In genomic region chr6:157755032-157755751, GRCh38 we compare ENCODE assay signal across 15 cellular contexts.
DNase-seq lines count a peak whose midpoint lies in the region; ATAC-seq, FAIRE-seq and TF ChIP-seq lines count a peak whose summit lies in the region.
"Had no signal": no experiment of that assay in that cellular context is flagged by ENCODE, and none has a peak within 500 bp of the region (broad histone marks: within the 10 kb centered on the region; RNA-seq: fewer than 3 reads in every experiment).

No MANE protein-coding gene starts in this region.

- H3K36me3 ChIP-seq in H1 (ENCODE audit: control insufficient read depth in 2 of 4, insufficient read depth in 4 of 4, low read length in 3 of 4) = no peaks in the 10 kb centered on the region
- H3K36me3 ChIP-seq: upper lobe of right lung, WERI-Rb-1 had no signal

- no peak overlapping the region; the same call in 1 of the 2 replicates for H2BK5ac ChIP-seq in H1 (ENCODE audit: low read depth, low read length)

- TF ChIP-seq CTCF in H1 (IDR thresholded peaks at IDR 0.05; ENCODE audit: control extremely low read depth in 1 of 3, insufficient read depth in 1 of 3, low read depth in 1 of 3, low read length in 3 of 3) (no peak), GM13977 (IDR thresholded peaks at IDR 0.05; ENCODE audit: extremely low read depth, insufficient read depth, missing control alignments) (no peak), CD14-positive monocyte (IDR thresholded peaks at IDR 0.05) (no peak)

- peaks cover 8% of the 10 kb centered on the region for H3K36me3 Mint-ChIP-seq in activated CD4-positive, alpha-beta T cell treated with anti-CD3 and anti-CD28 coated beads for 36 hours (ENCODE audit: low read depth)
- H3K36me3 Mint-ChIP-seq in stimulated activated memory B cell treated with anti-CD40 and anti-IgM and Interleukin-4, amounts not matched to agents 10 μg/mL and 1 μg/mL and 100 μg/mL, for 72 hours = no peaks in the 10 kb centered on the region
- peaks cover 2 to 7% of the 10 kb centered on the region in 2 donors for H3K36me3 Mint-ChIP-seq in CD14-positive monocyte

- H4K5ac ChIP-seq in H1 (ENCODE audit: insufficient read length, low read depth, low read length) = no peak overlapping the region

- peaks cover 15% of the 10 kb centered on the region for H3K9me3 Mint-ChIP-seq in activated CD4-positive, alpha-beta T cell treated with anti-CD3 and anti-CD28 coated beads for 36 hours (ENCODE audit: low read depth)
- H3K9me3 Mint-ChIP-seq in stimulated activated memory B cell treated with anti-CD40 and anti-IgM and Interleukin-4, amounts not matched to agents 10 μg/mL and 1 μg/mL and 100 μg/mL, for 72 hours = peaks cover 9% of the 10 kb centered on the region
- peaks cover 16 to 41% (median 30%) of the 10 kb centered on the region in 7 donors for H3K9me3 Mint-ChIP-seq in CD14-positive monocyte

- peak overlapping the region; percentile 89; the same call in 1 of the 2 replicates for H2BK12ac ChIP-seq in H1 (ENCODE audit: low read depth, low read length)

- no peak overlapping the region for H3K14ac ChIP-seq in H1 (ENCODE audit: insufficient read length)

- no peak overlapping the region for H3K4me2 ChIP-seq in H1 (ENCODE audit: insufficient read depth in 1 of 2, low read depth in 2 of 2, low read length in 2 of 2)

- H2AK5ac ChIP-seq in H1 (ENCODE audit: low read depth, low read length) = 0 out of 2 replicates have a peak overlapping the region, but pooled peaks have one; percentile 39

- no peak for TF ChIP-seq POLR2A in H1 (IDR thresholded peaks at IDR 0.05; ENCODE audit: control extremely low read depth in 1 of 2, low read depth in 2 of 2, low read length in 2 of 2)

- H3K27me3 ChIP-seq in H1 (replicated peaks in 1 of 4; ENCODE audit: control insufficient read depth in 3 of 4, extremely low read depth in 1 of 4, insufficient read depth in 3 of 4, low read length in 3 of 4) = no peaks in the 10 kb centered on the region

- no peak for TF ChIP-seq RAD21 in H1 (IDR thresholded peaks at IDR 0.05 in 1 of 2, conservative IDR thresholded peaks at IDR 0.05 in 1 of 2; ENCODE audit: low read depth in 2 of 2, low read length in 2 of 2)

- peaks cover 0 to 3% of the 10 kb centered on the region in 2 experiments; a peak in 1 of 4 replicates for H3K9me3 ChIP-seq in H1 (ENCODE audit: insufficient read depth in 2 of 2, low read depth in 1 of 2, low read length in 1 of 2)
- H3K9me3 ChIP-seq: upper lobe of right lung had no signal

- WGBS in H1 (ENCODE audit: extremely low coverage in 1 of 2, insufficient coverage in 1 of 2, insufficient read length in 1 of 2, insufficient replicate concordance in 2 of 2, low coverage in 1 of 2, low lambda C conversion rate in 2 of 2, missing lambda C conversion rate in 1 of 2), 2 experiments = 70% methylated on average over 12 of the region's 12 CpGs; no CpG with 5 or more reads in 1 of the 2 experiments

- no peak overlapping the region for H2BK15ac ChIP-seq in H1 (ENCODE audit: low read length)

- no peak overlapping the region for H3K27ac ChIP-seq in H1 (ENCODE audit: low read depth, low read length)
- H3K27ac ChIP-seq: upper lobe of right lung, WERI-Rb-1 had no signal

- no peak overlapping the region for H4K8ac ChIP-seq in H1 (ENCODE audit: extremely low read depth, insufficient read depth, low read length)

- ATAC-seq in activated CD4-positive, alpha-beta T cell treated with anti-CD3 and anti-CD28 coated beads for 36 hours = peak; percentile 31
- ATAC-seq in stimulated activated memory B cell treated with anti-CD40 and anti-IgM and Interleukin-4, amounts not matched to agents 10 μg/mL and 1 μg/mL and 100 μg/mL, for 72 hours = no peak
- ATAC-seq: left ventricle myocardium superior, upper lobe of right lung had no signal

- no peak overlapping the region for H2BK120ac ChIP-seq in H1 (replicated peaks; ENCODE audit: low read depth, low read length)

- DNase-seq in activated CD4-positive, alpha-beta T cell treated with anti-CD3 and anti-CD28 coated beads for 36 hours = no peak
- DNase-seq in activated CD4-positive, alpha-beta T cell treated with anti-CD3 and anti-CD28 coated beads, Interleukin-2, amount 50 U/mL, for 4 hours = no peak
- peak; percentile 71 for DNase-seq in RPMI7951 (ENCODE audit: low read depth)
- no peak for DNase-seq in H1 (ENCODE audit: low read depth in 1 of 2, low spot score in 2 of 2)
- DNase-seq in GM13977 (ENCODE audit: low spot score) = no peak
- DNase-seq in NCI-H526 (lab: John Stamatoyannopoulos, UW) = no peak
- DNase-seq in CD14-positive monocyte (ENCODE audit: low spot score) = no peak
- DNase-seq: GF-D8, KG1, left ventricle myocardium superior, NCI-H510A, upper lobe of right lung, WERI-Rb-1 had no signal

- peaks cover 0 to 5% (median 5%) of the 10 kb centered on the region in 4 experiments; a peak in 4 of 7 replicates for H3K4me1 ChIP-seq in H1 (replicated peaks in 1 of 4; ENCODE audit: control insufficient read depth in 3 of 4, insufficient read depth in 4 of 4, low read length in 3 of 4)

- H3K27ac Mint-ChIP-seq in activated CD4-positive, alpha-beta T cell treated with anti-CD3 and anti-CD28 coated beads for 36 hours = peak overlapping the region; percentile 87
- H3K27ac Mint-ChIP-seq in stimulated activated memory B cell treated with anti-CD40 and anti-IgM and Interleukin-4, amounts not matched to agents 10 μg/mL and 1 μg/mL and 100 μg/mL, for 72 hours = peak overlapping the region; percentile 90
- H3K27ac Mint-ChIP-seq in CD14-positive monocyte = no peak overlapping the region

- TF ChIP-seq EP300 in H1 (IDR thresholded peaks at IDR 0.05; ENCODE audit: borderline replicate concordance in 1 of 2, low read depth in 2 of 2, low read length in 2 of 2) = no peak

- H3K56ac ChIP-seq in H1 (replicated peaks; ENCODE audit: insufficient read length, low read depth, low read length) = no peak overlapping the region

- in situ Hi-C loops in GM13977 (cut with MboI; ENCODE audit: low pct_unique_long_range_greater_than_20kb, low sequenced_read_pairs, unreplicated experiment) = loop anchor here (10.0 kb wide), 1 partner anchor 120 kb away; no protein-coding TSS in a partner anchor

- peaks cover 93% of the 10 kb centered on the region for H3K4me1 Mint-ChIP-seq in activated CD4-positive, alpha-beta T cell treated with anti-CD3 and anti-CD28 coated beads for 36 hours
- peaks cover 83% of the 10 kb centered on the region for H3K4me1 Mint-ChIP-seq in stimulated activated memory B cell treated with anti-CD40 and anti-IgM and Interleukin-4, amounts not matched to agents 10 μg/mL and 1 μg/mL and 100 μg/mL, for 72 hours
- H3K4me1 Mint-ChIP-seq in CD14-positive monocyte = peaks cover 27% of the 10 kb centered on the region

- peak overlapping the region; percentile 28 for H3K4me3 Mint-ChIP-seq in activated CD4-positive, alpha-beta T cell treated with anti-CD3 and anti-CD28 coated beads for 36 hours
- no peak overlapping the region for H3K4me3 Mint-ChIP-seq in stimulated activated memory B cell treated with anti-CD40 and anti-IgM and Interleukin-4, amounts not matched to agents 10 μg/mL and 1 μg/mL and 100 μg/mL, for 72 hours
- H3K4me3 Mint-ChIP-seq in CD14-positive monocyte = no peak overlapping the region

- no peaks in the 10 kb centered on the region for H3K23me2 ChIP-seq in H1 (ENCODE audit: low read depth, low read length)

- H3K79me1 ChIP-seq in H1 (ENCODE audit: low read depth, low read length) = no peaks in the 10 kb centered on the region

- no peak overlapping the region for H3K9ac ChIP-seq in H1 (replicated peaks in 1 of 4; ENCODE audit: extremely low read depth in 1 of 4, low read depth in 3 of 4, low read length in 3 of 4)

- intact Hi-C loops in activated CD4-positive, alpha-beta T cell treated with anti-CD3 and anti-CD28 coated beads for 36 hours (cut with DNase I, micrococcal nuclease) = loop anchor here (1.0 to 5.0 kb wide), 2 partner anchors 9 to 227 kb away; partner anchors contain the start of gene SYNJ2 (in 2 of the 2)
- intact Hi-C loops in CD14-positive monocyte (cut with micrococcal nuclease) = loop anchor here (5.0 kb wide), 2 partner anchors 42 to 67 kb away; partner anchors contain the start of gene SNX9 (in 1 of the 2)

- POLR2A ChIA-PET in activated CD4-positive, alpha-beta T cell treated with anti-CD3 and anti-CD28 coated beads for 36 hours (lab: Charles Lee) = interaction anchor here (0.6 to 2.2 kb wide), 8 partner anchors 9 to 296 kb away, joined by 3 to 25 read pairs (median 5); no protein-coding TSS in a partner anchor
- POLR2A ChIA-PET in H1 (lab: Charles Lee; ENCODE audit: partially characterized antibody) = no interaction called here

- H3K4ac ChIP-seq in H1 (replicated peaks; ENCODE audit: insufficient read length, low read depth, low read length) = no peak overlapping the region

- peaks cover 3% of the 10 kb centered on the region for H3K27me3 Mint-ChIP-seq in activated CD4-positive, alpha-beta T cell treated with anti-CD3 and anti-CD28 coated beads for 36 hours
- peaks cover 10% of the 10 kb centered on the region for H3K27me3 Mint-ChIP-seq in stimulated activated memory B cell treated with anti-CD40 and anti-IgM and Interleukin-4, amounts not matched to agents 10 μg/mL and 1 μg/mL and 100 μg/mL, for 72 hours
- peaks cover 10 to 17% (median 12%) of the 10 kb centered on the region in 3 donors for H3K27me3 Mint-ChIP-seq in CD14-positive monocyte (ENCODE audit: low read depth in 3 of 3)

- no peaks in the 10 kb centered on the region for H3K79me2 ChIP-seq in H1 (ENCODE audit: control insufficient read depth in 1 of 2, insufficient read depth in 2 of 2, low read length in 2 of 2)

- H4K91ac ChIP-seq in H1 (replicated peaks; ENCODE audit: insufficient read length, low read length) = no peak overlapping the region

- no peak for FAIRE-seq in H1 (lab: Jason Lieb, UNC)
- FAIRE-seq: astrocyte had no signal

- no peak overlapping the region for H2AFZ ChIP-seq in H1 (ENCODE audit: low read length)

- H3K23ac ChIP-seq in H1 (ENCODE audit: insufficient read length) = no peak overlapping the region

- H2BK20ac ChIP-seq in H1 (ENCODE audit: low read length) = 0 out of 2 replicates have a peak overlapping the region, but pooled peaks have one; percentile 84

- no peak overlapping the region for H3K18ac ChIP-seq in H1 (ENCODE audit: extremely low read depth, low read length)

- CTCF ChIA-PET in activated CD4-positive, alpha-beta T cell treated with anti-CD3 and anti-CD28 coated beads for 36 hours (lab: Charles Lee) = interaction anchor here (0.8 to 5.6 kb wide), 20 partner anchors 10 to 292 kb away, joined by 3 to 46 read pairs (median 8); no protein-coding TSS in a partner anchor
- CTCF ChIA-PET in H1 (lab: Charles Lee; ENCODE audit: partially characterized antibody) = interaction anchor here (0.9 to 6.5 kb wide), 16 partner anchors 26 to 315 kb away, joined by 3 to 54 read pairs (median 7); no protein-coding TSS in a partner anchor

- H4K20me1 ChIP-seq in H1 (replicated peaks in 1 of 2; ENCODE audit: control insufficient read depth in 1 of 2, insufficient read depth in 2 of 2, low read length in 2 of 2) = no peaks in the 10 kb centered on the region

- H3K4me3 ChIP-seq in H1 (ENCODE audit: extremely low read depth in 1 of 4, insufficient read depth in 2 of 4, low read depth in 3 of 4, low read length in 4 of 4) = no peak overlapping the region
- H3K4me3 ChIP-seq: upper lobe of right lung had no signal

TF ChIP-seq in H1, 55 proteins besides CTCF, POLR2A, EP300 and RAD21:
- peak; percentile 39; the same call in 1 of the 2 replicates for TF ChIP-seq YY1 (IDR thresholded peaks at IDR 0.05; ENCODE audit: low read depth, low read length)
- no peak for TF ChIP-seq JUND (IDR thresholded peaks at IDR 0.05; ENCODE audit: low read length)

Comparison
In these comparisons a context has a peak if more than half of its experiments do, and no peak if none do; other contexts are left out.
1. H3K27ac Mint-ChIP-seq: peak in activated CD4-positive, alpha-beta T cell treated with anti-CD3 and anti-CD28 coated beads for 36 hours (single experiment) and stimulated activated memory B cell treated with anti-CD40 and anti-IgM and Interleukin-4, amounts not matched to agents 10 μg/mL and 1 μg/mL and 100 μg/mL, for 72 hours (single experiment); none in CD14-positive monocyte (0 of 7).